Comparison of ENCODE assay signal across 27 cellular contexts in the genomic region with DNA sequence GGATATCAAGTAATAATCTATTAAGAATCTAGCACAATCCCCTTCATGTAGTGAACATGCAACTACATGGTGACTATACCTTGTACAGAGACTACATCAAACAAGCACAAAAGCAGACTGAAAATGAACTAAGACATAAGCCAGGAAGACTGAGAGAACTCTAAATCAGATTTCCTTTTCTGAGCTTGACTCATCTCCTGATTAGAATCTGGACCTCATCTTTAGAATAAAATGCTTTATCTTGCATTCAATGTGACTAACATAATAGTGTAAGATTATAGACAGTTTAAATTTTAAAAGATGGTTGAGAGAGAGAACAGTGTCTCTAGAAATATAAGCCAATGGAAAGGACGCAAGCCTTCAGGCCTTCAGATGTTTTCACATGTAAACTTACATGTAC. TPM values are rescaled to one million over a fixed set of nuclear protein-coding genes. Genes with fewer than 3 reads are reported as not detected.
DNase-seq lines count a peak whose midpoint lies in the region; ATAC-seq, FAIRE-seq and TF ChIP-seq lines count a peak whose summit lies in the region.
"Had no signal": no experiment of that assay in that cellular context is flagged by ENCODE, and none has a peak within 500 bp of the region (broad histone marks: within the 10 kb centered on the region; RNA-seq: fewer than 3 reads in every experiment).

No MANE protein-coding gene starts in this region.

- no peaks in the 10 kb centered on the region for H3K4me1 ChIP-seq in A549
- H3K4me1 ChIP-seq in endothelial cell of umbilical vein (ENCODE audit: control insufficient read depth, extremely low read depth, insufficient read depth, low read length): no peaks in the 10 kb centered on the region
- H3K4me1 ChIP-seq: BE2C, SJSA1 had no signal

- ATAC-seq in activated T-cell treated with anti-CD3 and anti-CD28 coated beads, Interleukin-2, amount 50 U/mL, for 72 hours (replicated peaks in 1 of 2): no peak
- ATAC-seq in A549: no peak
- ATAC-seq in T-helper 17 cell: no peak
- ATAC-seq: K562, Right ventricle myocardium inferior had no signal

- FAIRE-seq in A549 (lab: Jason Lieb, UNC): peak; percentile 43
- FAIRE-seq in endothelial cell of umbilical vein (lab: Jason Lieb, UNC): no peak
- no peak for FAIRE-seq in frontal cortex (lab: Jason Lieb, UNC)
- FAIRE-seq: HTR-8/SVneo, K562 had no signal

- WGBS in A549 (ENCODE audit: missing lambda C conversion rate): 91% methylated on average over 1 of the region's 1 CpG

- no peaks in the 10 kb centered on the region for H3K27me3 Mint-ChIP-seq in activated T-cell treated with anti-CD3 and anti-CD28 coated beads, Interleukin-2, amount 50 U/mL, for 72 hours (ENCODE audit: low read depth)
- no peaks in the 10 kb centered on the region for H3K27me3 Mint-ChIP-seq in T-helper 17 cell

- peak overlapping the region; percentile 84 for H3K27ac Mint-ChIP-seq in activated T-cell treated with anti-CD3 and anti-CD28 coated beads, Interleukin-2, amount 50 U/mL, for 72 hours
- peak overlapping the region; percentile 67 for H3K27ac Mint-ChIP-seq in T-helper 17 cell

- H3K9ac ChIP-seq in endothelial cell of umbilical vein (replicated peaks; ENCODE audit: extremely low read depth, insufficient read depth, low read length): no peak overlapping the region
- H3K9ac ChIP-seq: GM23248 had no signal

- H3K9me1 ChIP-seq in endothelial cell of umbilical vein (replicated peaks; ENCODE audit: control insufficient read depth, extremely low read depth, insufficient read depth, low read length): no peaks in the 10 kb centered on the region

- TF ChIP-seq CTCF in A549 (IDR thresholded peaks at IDR 0.05) (no peak), endothelial cell of umbilical vein (IDR thresholded peaks at IDR 0.05; ENCODE audit: extremely low read depth in 1 of 2, insufficient read depth in 1 of 2, low read depth in 1 of 2, low read length in 2 of 2) (no peak)

- no peak for DNase-seq in activated T-cell treated with anti-CD3 and anti-CD28 coated beads, Interleukin-2, amount 50 U/mL, for 72 hours
- DNase-seq in activated T-cell treated with anti-CD3 and anti-CD28 coated beads for 4 hours (no peak), A549 (ENCODE audit: low read depth in 1 of 2, low spot score in 1 of 2) (no peak), T-helper 17 cell (no peak), endothelial cell of umbilical vein (ENCODE audit: low read depth, low spot score) (no peak), frontal cortex (ENCODE audit: low spot score in 2 of 2) (no peak)
- no peak for DNase-seq in central memory CD4-positive, alpha-beta T cell
- DNase-seq: ACHN, BE2C, Calu3, DMS79 treated with DMSO at 0.1 percent for 48 hours, GM23248, H7, MG63, NCI-H1105 treated with DMSO at 0.1 percent for 48 hours, NCI-H2029 treated with DMSO at 0.1 percent for 48 hours, NCI-H2227 treated with DMSO at 0.1 percent for 48 hours, NCI-H526 treated with DMSO at 0.1 percent for 48 hours, PC-9 had no signal

- dilution Hi-C loops in endothelial cell of umbilical vein (cut with MboI; ENCODE audit: extremely low pct_ligation_motif_present, low sequenced_read_pairs): no loop called here

- TF ChIP-seq EP300 in A549 (IDR thresholded peaks at IDR 0.05): no peak

- TF ChIP-seq RAD21 in A549 (conservative IDR thresholded peaks at IDR 0.05 in 1 of 2, IDR thresholded peaks at IDR 0.05 in 1 of 2): no peak

- no peak overlapping the region for H3K27ac ChIP-seq in A549
- H3K27ac ChIP-seq in endothelial cell of umbilical vein (ENCODE audit: insufficient read depth, low read depth, low read length): no peak overlapping the region
- H3K27ac ChIP-seq: 22Rv1, GM23248, PC-9, SJSA1 had no signal

- intact Hi-C loops in endothelial cell of umbilical vein (cut with micrococcal nuclease): no loop called here

- TF ChIP-seq POLR2A in A549 (IDR thresholded peaks at IDR 0.05; ENCODE audit: low read length) (no peak), endothelial cell of umbilical vein (IDR thresholded peaks at IDR 0.05; ENCODE audit: low read depth, low read length) (no peak)

- H3K4me2 ChIP-seq in A549 (no peak overlapping the region), endothelial cell of umbilical vein (ENCODE audit: insufficient read depth, low read length) (no peak overlapping the region)
- H3K4me2 ChIP-seq: PC-9 had no signal

- no peaks in the 10 kb centered on the region for H4K20me1 ChIP-seq in endothelial cell of umbilical vein (replicated peaks; ENCODE audit: control insufficient read depth, extremely low read depth, insufficient read depth, low read length)

- no peaks in the 10 kb centered on the region for H3K79me2 ChIP-seq in endothelial cell of umbilical vein (ENCODE audit: control insufficient read depth, insufficient read depth, low read length)

- CTCF ChIA-PET in A549 (lab: Yijun Ruan, JAX): interaction anchor here (1.6 to 2.2 kb wide), 2 partner anchors 25 to 32 kb away, joined by 3 to 6 read pairs; no protein-coding TSS in a partner anchor
- CTCF ChIA-PET in endothelial cell of umbilical vein (lab: Charles Lee): interaction anchor here (0.8 kb wide), 1 partner anchor 49 kb away, joined by 3 read pairs; no protein-coding TSS in a partner anchor

- H3K9me3 Mint-ChIP-seq in activated T-cell treated with anti-CD3 and anti-CD28 coated beads, Interleukin-2, amount 50 U/mL, for 72 hours: no peaks in the 10 kb centered on the region
- H3K9me3 Mint-ChIP-seq: CD14-positive monocyte had no signal

- POLR2A ChIA-PET in A549 (lab: Yijun Ruan, JAX): interaction anchor here (1.0 kb wide), 1 partner anchor 12 kb away, joined by 4 read pairs; no protein-coding TSS in a partner anchor
- POLR2A ChIA-PET in endothelial cell of umbilical vein (lab: Charles Lee): no interaction called here

- H3K4me3 ChIP-seq in A549 (no peak overlapping the region), endothelial cell of umbilical vein (replicated peaks in 1 of 3; ENCODE audit: insufficient read depth in 1 of 3, low read depth in 1 of 3, low read length in 3 of 3) (no peak overlapping the region)
- H3K4me3 ChIP-seq: GM23248, K562, MG63, PC-9, SJSA1 had no signal

- no peaks in the 10 kb centered on the region for H3K27me3 ChIP-seq in endothelial cell of umbilical vein (ENCODE audit: control insufficient read depth in 2 of 2, insufficient read depth in 2 of 2, low read length in 2 of 2)
- H3K27me3 ChIP-seq: BE2C, MG63, SJSA1 had no signal

- H3K36me3 ChIP-seq in endothelial cell of umbilical vein (ENCODE audit: control insufficient read depth in 2 of 2, extremely low read depth in 1 of 2, insufficient read depth in 2 of 2, low read length in 2 of 2): peaks cover 4 to 22% of the 10 kb centered on the region in 2 experiments

- H2AFZ ChIP-seq in endothelial cell of umbilical vein (ENCODE audit: low read depth, low read length): no peak overlapping the region
- H2AFZ ChIP-seq: GM23248, PC-9 had no signal

- H3K4me1 Mint-ChIP-seq in activated T-cell treated with anti-CD3 and anti-CD28 coated beads, Interleukin-2, amount 50 U/mL, for 72 hours (ENCODE audit: low read depth): peaks cover 10% of the 10 kb centered on the region
- H3K4me1 Mint-ChIP-seq in T-helper 17 cell: peaks cover 22% of the 10 kb centered on the region

- H3K4me3 Mint-ChIP-seq in activated T-cell treated with anti-CD3 and anti-CD28 coated beads, Interleukin-2, amount 50 U/mL, for 72 hours: no peak overlapping the region
- H3K4me3 Mint-ChIP-seq in T-helper 17 cell: no peak overlapping the region
- H3K4me3 Mint-ChIP-seq: CD14-positive monocyte had no signal

- BruUV-seq in endothelial cell of umbilical vein (replicated peaks; lab: Mats Ljungman, UMichigan): no TSS peak

- H3K9me3 ChIP-seq in A549 (no peaks in the 10 kb centered on the region), T-helper 17 cell (ENCODE audit: control insufficient read depth, low read length, poor library complexity, severe bottlenecking) (no peaks in the 10 kb centered on the region), endothelial cell of umbilical vein (replicated peaks; ENCODE audit: control insufficient read depth, insufficient read depth, low read length) (no peaks in the 10 kb centered on the region)
- H3K9me3 ChIP-seq: BE2C, MG63, SJSA1 had no signal

- H3K36me3 Mint-ChIP-seq in activated T-cell treated with anti-CD3 and anti-CD28 coated beads, Interleukin-2, amount 50 U/mL, for 72 hours (ENCODE audit: insufficient read depth in 2 of 2): peaks cover 2 to 30% of the 10 kb centered on the region in 2 donors
- peaks cover 18% of the 10 kb centered on the region for H3K36me3 Mint-ChIP-seq in T-helper 17 cell (ENCODE audit: low read depth)

RNA-seq across cellular contexts. Expression of gene PKM, which starts 17.5 kb away (rescaled TPM):
- total RNA-seq in activated T-cell treated with anti-CD3 and anti-CD28 coated beads, Interleukin-2, amount 50 U/mL, for 72 hours: 1,000 to 10,000 TPM; 1,066 to 1,119 TPM
- polyA plus RNA-seq in A549 (2011; rRNA removed) (2,741 and 3,443 TPM in 2 replicates), A549 (2017; fragmentation: RNase III; extraction: RNeasy Plus Mini Kit Qiagen cat#74134 plus additional on column Dnase treatment) (3,389 to 3,848 TPM (median 3,810 TPM) in 3 replicates), endothelial cell of umbilical vein (613 and 689 TPM in 2 replicates)
- polyA plus RNA-seq in A549 (2012; cell fraction: cytosol; rRNA removed): 2,155 and 2,437 TPM in 2 replicates
- 3,552 and 3,648 TPM in 2 replicates for polyA plus RNA-seq in A549 (2012; cell fraction: nucleus; rRNA removed)
- 2,968 and 3,588 TPM in 2 replicates for polyA minus RNA-seq in A549 (2011; rRNA and poly(A)+ RNA removed)
- total RNA-seq in T-helper 17 cell (100 to 1,000 TPM; 343 to 428 TPM), endothelial cell of umbilical vein (932 and 968 TPM in 2 replicates), frontal cortex (285 TPM)
- 657 and 808 TPM in 2 replicates for polyA plus RNA-seq in endothelial cell of umbilical vein (2011; cell fraction: cytosol; rRNA removed)
- 689 and 838 TPM in 2 replicates for polyA plus RNA-seq in endothelial cell of umbilical vein (2011; cell fraction: nucleus; rRNA removed)
- polyA plus RNA-seq in endothelial cell of umbilical vein (2012): 768 and 1,232 TPM in 2 replicates
- 886 and 894 TPM in 2 replicates for polyA minus RNA-seq in endothelial cell of umbilical vein
- polyA minus RNA-seq in endothelial cell of umbilical vein (2011; cell fraction: cytosol; rRNA and poly(A)+ RNA removed): 1,573 TPM
- polyA minus RNA-seq in endothelial cell of umbilical vein (2011; cell fraction: nucleus; rRNA and poly(A)+ RNA removed): 313 and 356 TPM in 2 replicates

RNA-seq across cellular contexts. Expression of gene PARP6, which starts 23.8 kb away (rescaled TPM):
- total RNA-seq in activated T-cell treated with anti-CD3 and anti-CD28 coated beads, Interleukin-2, amount 50 U/mL, for 72 hours: 100 to 1,000 TPM; 108 to 132 TPM
- polyA plus RNA-seq in A549 (2011; rRNA removed) (167 and 197 TPM in 2 replicates), A549 (2017; fragmentation: RNase III; extraction: RNeasy Plus Mini Kit Qiagen cat#74134 plus additional on column Dnase treatment) (70.3 to 83.3 TPM (median 78.0 TPM) in 3 replicates), endothelial cell of umbilical vein (53.3 and 60.0 TPM in 2 replicates)
- polyA plus RNA-seq in A549 (2012; cell fraction: cytosol; rRNA removed): 106 and 112 TPM in 2 replicates
- polyA plus RNA-seq in A549 (2012; cell fraction: nucleus; rRNA removed): 216 and 291 TPM in 2 replicates
- polyA minus RNA-seq in A549 (2011; rRNA and poly(A)+ RNA removed): 124 and 125 TPM in 2 replicates
- total RNA-seq in T-helper 17 cell (100 to 1,000 TPM; 109 to 112 TPM), endothelial cell of umbilical vein (37.4 and 41.1 TPM in 2 replicates), frontal cortex (55.4 TPM)
- polyA plus RNA-seq in endothelial cell of umbilical vein (2011; cell fraction: cytosol; rRNA removed): 27.3 and 30.1 TPM in 2 replicates
- 415 and 469 TPM in 2 replicates for polyA plus RNA-seq in endothelial cell of umbilical vein (2011; cell fraction: nucleus; rRNA removed)
- 38.0 and 40.2 TPM in 2 replicates for polyA plus RNA-seq in endothelial cell of umbilical vein (2012)
- polyA minus RNA-seq in endothelial cell of umbilical vein: 64.3 and 83.5 TPM in 2 replicates
- 21.7 TPM for polyA minus RNA-seq in endothelial cell of umbilical vein (2011; cell fraction: cytosol; rRNA and poly(A)+ RNA removed)
- polyA minus RNA-seq in endothelial cell of umbilical vein (2011; cell fraction: nucleus; rRNA and poly(A)+ RNA removed): 53.9 and 81.8 TPM in 2 replicates

RNA-seq across cellular contexts. Expression of gene GRAMD2A, which starts 50.9 kb away (rescaled TPM):
- total RNA-seq in activated T-cell treated with anti-CD3 and anti-CD28 coated beads, Interleukin-2, amount 50 U/mL, for 72 hours: under 1 TPM in 1 of 2 donors, not detected in 1; 0.07 TPM
- polyA plus RNA-seq in A549 (2011; rRNA removed) (0.20 and 0.41 TPM in 2 replicates), A549 (2017; fragmentation: RNase III; extraction: RNeasy Plus Mini Kit Qiagen cat#74134 plus additional on column Dnase treatment) (not detected in 3 replicates), endothelial cell of umbilical vein (0.08 and 0.22 TPM in 2 replicates)
- polyA plus RNA-seq in A549 (2012; cell fraction: cytosol; rRNA removed): 0.03 and 0.08 TPM in 2 replicates
- 0.07 and 0.20 TPM in 2 replicates for polyA plus RNA-seq in A549 (2012; cell fraction: nucleus; rRNA removed)
- 0.08 TPM in 1 of 2 replicates, not detected in the other for polyA minus RNA-seq in A549 (2011; rRNA and poly(A)+ RNA removed)
- total RNA-seq in T-helper 17 cell (not detected), endothelial cell of umbilical vein (0.23 and 0.29 TPM in 2 replicates), frontal cortex (1.2 TPM)
- 0.13 and 0.16 TPM in 2 replicates for polyA plus RNA-seq in endothelial cell of umbilical vein (2011; cell fraction: cytosol; rRNA removed)
- 0.29 and 0.49 TPM in 2 replicates for polyA plus RNA-seq in endothelial cell of umbilical vein (2011; cell fraction: nucleus; rRNA removed)
- polyA plus RNA-seq in endothelial cell of umbilical vein (2012): 0.20 and 0.85 TPM in 2 replicates
- 0.13 TPM in 1 of 2 replicates, not detected in the other for polyA minus RNA-seq in endothelial cell of umbilical vein
- polyA minus RNA-seq in endothelial cell of umbilical vein (2011; cell fraction: cytosol; rRNA and poly(A)+ RNA removed): 2.4 TPM
- 0.14 TPM in 1 of 2 replicates, not detected in the other for polyA minus RNA-seq in endothelial cell of umbilical vein (2011; cell fraction: nucleus; rRNA and poly(A)+ RNA removed)
- total RNA-seq: GM23248, K562, LHCN-M2, Right ventricle myocardium inferior, RPMI7951, SJSA1 had no signal
- polyA plus RNA-seq: CD14-positive monocyte, GM23248 had no signal
